8 cellular contexts compared by ENCODE assay signal in the genomic region with DNA sequence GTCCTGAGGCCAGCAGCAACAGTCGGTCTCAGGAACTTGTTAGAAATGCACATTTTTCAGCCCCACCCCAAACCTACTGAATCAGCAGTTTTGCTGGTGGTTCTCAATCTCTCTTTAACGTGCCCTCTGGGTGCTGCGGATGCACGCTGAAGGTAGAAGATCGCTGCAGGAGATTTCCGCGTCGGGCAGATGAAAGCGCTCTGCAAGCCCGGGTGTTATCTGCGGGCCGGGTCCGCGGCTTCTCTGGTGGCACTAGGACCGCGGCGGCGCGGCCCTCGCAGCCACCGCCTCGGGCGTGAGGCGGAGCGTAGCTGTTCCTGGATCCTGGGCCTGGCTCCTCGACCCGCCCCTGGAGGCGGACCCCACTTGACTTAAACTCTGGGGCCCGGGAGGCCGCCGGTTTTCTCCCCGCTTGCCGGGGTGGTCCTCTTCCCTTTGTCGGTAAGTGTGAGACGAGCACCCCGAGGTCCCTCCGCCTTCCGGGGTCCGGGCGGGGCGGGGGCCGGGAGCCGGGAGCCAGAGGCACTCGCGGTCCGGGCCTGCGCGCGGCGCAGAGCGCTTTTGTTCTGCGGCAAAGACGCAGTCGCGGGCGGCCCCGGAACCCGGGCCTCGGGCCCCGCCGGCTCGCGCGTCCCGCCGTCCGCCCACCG. TPM values are rescaled to one million over a fixed set of nuclear protein-coding genes. Genes with fewer than 3 reads are reported as not detected.
DNase-seq lines count a peak whose midpoint lies in the region; ATAC-seq and TF ChIP-seq lines count a peak whose summit lies in the region.

A gene with protein sequence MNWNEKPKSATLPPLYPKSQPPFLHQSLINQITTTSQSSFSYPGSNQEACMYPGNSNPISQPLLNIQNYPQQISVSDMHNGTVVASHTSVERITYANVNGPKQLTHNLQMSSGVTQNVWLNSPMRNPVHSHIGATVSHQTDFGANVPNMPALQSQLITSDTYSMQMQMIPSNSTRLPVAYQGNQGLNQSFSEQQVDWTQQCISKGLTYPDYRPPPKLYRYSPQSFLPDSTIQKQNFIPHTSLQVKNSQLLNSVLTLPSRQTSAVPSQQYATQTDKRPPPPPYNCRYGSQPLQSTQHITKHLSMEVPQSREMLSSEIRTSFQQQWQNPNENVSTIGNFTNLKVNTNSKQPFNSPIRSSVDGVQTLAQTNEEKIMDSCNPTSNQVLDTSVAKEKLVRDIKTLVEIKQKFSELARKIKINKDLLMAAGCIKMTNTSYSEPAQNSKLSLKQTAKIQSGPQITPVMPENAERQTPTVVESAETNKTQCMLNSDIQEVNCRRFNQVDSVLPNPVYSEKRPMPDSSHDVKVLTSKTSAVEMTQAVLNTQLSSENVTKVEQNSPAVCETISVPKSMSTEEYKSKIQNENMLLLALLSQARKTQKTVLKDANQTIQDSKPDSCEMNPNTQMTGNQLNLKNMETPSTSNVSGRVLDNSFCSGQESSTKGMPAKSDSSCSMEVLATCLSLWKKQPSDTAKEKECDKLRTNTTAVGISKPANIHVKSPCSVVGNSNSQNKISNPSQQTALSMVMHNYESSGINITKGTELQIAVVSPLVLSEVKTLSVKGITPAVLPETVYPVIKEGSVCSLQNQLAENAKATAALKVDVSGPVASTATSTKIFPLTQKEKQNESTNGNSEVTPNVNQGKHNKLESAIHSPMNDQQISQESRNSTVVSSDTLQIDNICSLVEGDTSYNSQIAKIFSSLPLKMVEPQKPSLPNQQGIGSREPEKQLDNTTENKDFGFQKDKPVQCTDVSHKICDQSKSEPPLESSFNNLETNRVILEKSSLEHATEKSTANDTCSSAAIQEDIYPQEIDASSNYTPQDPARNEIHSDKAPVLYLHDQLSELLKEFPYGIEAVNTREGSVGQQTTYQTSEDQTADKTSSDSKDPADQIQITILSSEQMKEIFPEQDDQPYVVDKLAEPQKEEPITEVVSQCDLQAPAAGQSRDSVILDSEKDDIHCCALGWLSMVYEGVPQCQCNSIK (N-terminal part only) (plus strand): TSS at position 365 of the 650 bp plus-strand sequence. CDS start 21,541 bp downstream, outside the sequence.

- TF ChIP-seq POLR2A in gastrocnemius medialis (IDR thresholded peaks at IDR 0.05): peak; percentile 66 to 69

- peaks cover 29% of the 10 kb centered on the region for H3K36me3 Mint-ChIP-seq in brain

- peak within 1 kb of the TSS; percentile 90 to 98 (median 97) for H3K27ac Mint-ChIP-seq in brain

- H3K27ac ChIP-seq in iPS DF 6.9 (ENCODE audit: low read length) (no peak within 1 kb of the TSS), gastrocnemius medialis (peak within 1 kb of the TSS; percentile 81 to 91 (median 84))

- peak within 1 kb of the TSS; percentile 76 for H3K4me3 ChIP-seq in iPS DF 6.9 (ENCODE audit: low read length)
- H3K4me3 ChIP-seq in gastrocnemius medialis: peak within 1 kb of the TSS; percentile 62 to 76 (median 68)

- H3K36me3 ChIP-seq in iPS DF 6.9 (ENCODE audit: control insufficient read depth, insufficient read depth, low read length) (peaks cover 1% of the 10 kb centered on the region; the same call in 1 of the 2 replicates), gastrocnemius medialis (no peaks in the 10 kb centered on the region)

- no CpG with 5 or more reads among the region's 68 CpGs for WGBS in iPS DF 6.9 (ENCODE audit: insufficient coverage, insufficient read length)

- H3K4me1 Mint-ChIP-seq in brain: peaks cover 47% of the 10 kb centered on the region

- H3K9me3 ChIP-seq in iPS DF 6.9 (ENCODE audit: control insufficient read depth, insufficient read depth, low read length) (no peaks in the 10 kb centered on the region), gastrocnemius medialis (no peaks in the 10 kb centered on the region)

- DNase-seq in A172 (ENCODE audit: low spot score): peak; percentile 83
- peak; percentile 76 for DNase-seq in NCI-H2107 treated with DMSO at 0.1 percent for 48 hours (lab: John Stamatoyannopoulos, UW; ENCODE audit: unreplicated experiment)
- peak; percentile 91 for DNase-seq in UCSD-AML1 (lab: John Stamatoyannopoulos, UW; ENCODE audit: unreplicated experiment)
- peak; percentile 75 for DNase-seq in iPS DF 6.9 (ENCODE audit: low read depth, low spot score)
- DNase-seq in gastrocnemius medialis: peak; percentile 68 to 75

- ATAC-seq in GM18858 (IDR thresholded peaks at IDR 0.05; ENCODE audit: unreplicated experiment) (peak; percentile 86), HG03066 (IDR thresholded peaks at IDR 0.05; ENCODE audit: low read depth, unreplicated experiment) (peak; percentile 84), gastrocnemius medialis (peak; percentile 93 to 96)

- peaks cover 5% of the 10 kb centered on the region for H3K27me3 Mint-ChIP-seq in brain

- H3K4me1 ChIP-seq in iPS DF 6.9 (ENCODE audit: control insufficient read depth, insufficient read depth, low read length) (peaks cover 3% of the 10 kb centered on the region; the same call in 1 of the 2 replicates), gastrocnemius medialis (peaks cover 21 to 34% of the 10 kb centered on the region in 2 donors)

- H3K27me3 ChIP-seq in iPS DF 6.9 (ENCODE audit: control insufficient read depth, insufficient read depth, low read length) (no peaks in the 10 kb centered on the region), gastrocnemius medialis (no peaks in the 10 kb centered on the region)

- peaks cover 4 to 12% (median 11%) of the 10 kb centered on the region in 5 experiments for H3K9me3 Mint-ChIP-seq in brain

- in situ Hi-C loops in gastrocnemius medialis (cut with MboI; ENCODE audit: low sequenced_read_pairs in 4 of 4): loop anchor here in 2 of 4 donors (25.0 kb wide), 1 partner anchor 297 kb away; a partner anchor contains a TSS

- intact Hi-C loops in gastrocnemius medialis (cut with DNase I; ENCODE audit: low total_unique reads): loop anchor here (1.0 to 10.0 kb wide), 2 partner anchors 300 to 634 kb away; a partner anchor contains a TSS

- H3K4me3 Mint-ChIP-seq in brain: peak within 1 kb of the TSS; percentile 91 to 98 (median 97)

- TF ChIP-seq CTCF in brain (conservative IDR thresholded peaks at IDR 0.05): no peak
- peak in 1 of 5 experiments; percentile 19 for TF ChIP-seq CTCF in gastrocnemius medialis (IDR thresholded peaks at IDR 0.05 in 4 of 5, conservative IDR thresholded peaks at IDR 0.05 in 1 of 5)

RNA-seq across cellular contexts. Expression of the gene that starts here (rescaled TPM):
- 30.2 and 38.3 TPM in 2 replicates for total RNA-seq in A172 (2014; rRNA removed; shearing (Covaris generic))
- 4.1 TPM for polyA plus RNA-seq in brain (ENCODE audit: insufficient read depth, low read depth, low replicate concordance)
- total RNA-seq in gastrocnemius medialis: 10 to 100 TPM; 16.0 to 31.7 (median 17.7) TPM
